In genomic region chr6:140879861-140880260, GRCh38 we compare ENCODE assay signal across 15 cellular contexts.
DNase-seq lines count a peak whose midpoint lies in the region; TF ChIP-seq lines count a peak whose summit lies in the region.
"Had no signal": no experiment of that assay in that cellular context is flagged by ENCODE, and none has a peak within 500 bp of the region (broad histone marks: within the 10 kb centered on the region; RNA-seq: fewer than 3 reads in every experiment).

No MANE protein-coding gene starts in this region.

- no peak for TF ChIP-seq POLR2A in sigmoid colon (IDR thresholded peaks at IDR 0.05)

- H3K36me3 ChIP-seq in neuron (ENCODE audit: insufficient read depth, low read length), result no peaks in the 10 kb centered on the region
- H3K36me3 ChIP-seq in sigmoid colon, result no peaks in the 10 kb centered on the region
- no peaks in the 10 kb centered on the region for H3K36me3 ChIP-seq in MG63

- peak overlapping the region; percentile 36 for H2AFZ ChIP-seq in neuron (ENCODE audit: low read depth, low read length)

- peak; percentile 70 for DNase-seq in Caki2 (ENCODE audit: low read depth)
- peak; percentile 27 for DNase-seq in MV-4-11 (lab: John Stamatoyannopoulos, UW)
- peak; percentile 75 for DNase-seq in epithelial cell of esophagus (ENCODE audit: low read depth)
- DNase-seq in sigmoid colon, result no peak
- DNase-seq in stimulated activated CD4-positive, alpha-beta T cell treated with anti-CD3 and anti-CD28 coated beads, Interleukin-2, amount 100 ng/mL, for 24 hours, result no peak
- no peak for DNase-seq in MG63
- no peak for DNase-seq in stimulated activated CD4-positive, alpha-beta T cell treated with anti-CD3 and anti-CD28 coated beads, Interleukin-12 subunit alpha, Interleukin-12 subunit beta, amount 100 ng/mL, for 4 hours
- DNase-seq: activated naive CD4-positive, alpha-beta T cell treated with Interleukin-2 at 50 U/mL for 16 hours; CD8-positive, alpha-beta T cell; foreskin melanocyte; islet precursor cell; stimulated activated CD4-positive, alpha-beta T cell treated with anti-CD3 and anti-CD28 coated beads, Interleukin-4, amount 100 ng/mL, for 24 hours; stimulated activated naive CD4-positive, alpha-beta T cell had no signal

- no peak overlapping the region for H3K4me3 ChIP-seq in epithelial cell of esophagus (ENCODE audit: low read length)
- no peak overlapping the region for H3K4me3 ChIP-seq in neuron (ENCODE audit: low read length)
- H3K4me3 ChIP-seq in sigmoid colon, result no peak overlapping the region
- H3K4me3 ChIP-seq in MG63, result no peak overlapping the region
- H3K4me3 ChIP-seq: SJCRH30 had no signal

- no peak for TF ChIP-seq EP300 in sigmoid colon (IDR thresholded peaks at IDR 0.05)

- peaks cover 2% of the 10 kb centered on the region for H3K4me1 ChIP-seq in neuron (ENCODE audit: insufficient read depth, low read length)
- no peaks in the 10 kb centered on the region for H3K4me1 ChIP-seq in sigmoid colon
- H3K4me1 ChIP-seq: SJCRH30 had no signal

- H3K27ac ChIP-seq in sigmoid colon, result no peak overlapping the region
- H3K27ac ChIP-seq: SJCRH30 had no signal

- in situ Hi-C loops in Caki2 (cut with HindIII; ENCODE audit: low pct_unique_long_range_greater_than_20kb, low sequenced_read_pairs), result no loop called here

- TF ChIP-seq CTCF in epithelial cell of esophagus (IDR thresholded peaks at IDR 0.05; ENCODE audit: insufficient read depth, low read depth, low read length, missing control alignments), result no peak
- TF ChIP-seq CTCF in sigmoid colon (IDR thresholded peaks at IDR 0.05), result no peak

- intact Hi-C loops in sigmoid colon (cut with DNase I), result no loop called here

- no peaks in the 10 kb centered on the region for H3K27me3 ChIP-seq in neuron (ENCODE audit: insufficient read depth, low read length)
- H3K27me3 ChIP-seq in sigmoid colon, result no peaks in the 10 kb centered on the region
- H3K27me3 ChIP-seq in MG63, result no peaks in the 10 kb centered on the region
- H3K27me3 ChIP-seq: SJCRH30 had no signal

- H3K9me3 ChIP-seq in neuron (ENCODE audit: low read length) (no peaks in the 10 kb centered on the region), sigmoid colon (peaks cover 0 to 3% (median 0%) of the 10 kb centered on the region in 4 donors), MG63 (peaks cover 2% of the 10 kb centered on the region; the same call in 1 of the 2 replicates)

Comparison
In these comparisons a context has a peak if more than half of its experiments do, and no peak if none do; other contexts are left out.
1. DNase-seq: peak in Caki2 (single experiment), MV-4-11 (single experiment) and epithelial cell of esophagus (single experiment); none in sigmoid colon (single experiment), stimulated activated CD4-positive, alpha-beta T cell treated with anti-CD3 and anti-CD28 coated beads, Interleukin-2, amount 100 ng/mL, for 24 hours (0 of 2), MG63 (single experiment) and stimulated activated CD4-positive, alpha-beta T cell treated with anti-CD3 and anti-CD28 coated beads, Interleukin-12 subunit alpha, Interleukin-12 subunit beta, amount 100 ng/mL, for 4 hours (single experiment).